ENCODE assay signal across 17 cellular contexts in genomic region chr5:123207321-123207645, GRCh38.
DNase-seq lines count a peak whose midpoint lies in the region; ATAC-seq and TF ChIP-seq lines count a peak whose summit lies in the region.
"Had no signal": no experiment of that assay in that cellular context is flagged by ENCODE, and none has a peak within 500 bp of the region (broad histone marks: within the 10 kb centered on the region; RNA-seq: fewer than 3 reads in every experiment).

No MANE protein-coding gene starts in this region.

- no peaks in the 10 kb centered on the region for H3K27me3 ChIP-seq in left ventricle myocardium inferior (ENCODE audit: low read depth)

- H3K4me3 Mint-ChIP-seq in chondrocyte (ENCODE audit: unreplicated experiment) (peak overlapping the region; percentile 49), mesothelial cell of epicardium (peak overlapping the region; percentile 41)
- H3K4me3 Mint-ChIP-seq: H9, IgD-negative memory B cell had no signal

- peaks cover 8% of the 10 kb centered on the region for H3K4me1 ChIP-seq in left ventricle myocardium inferior

- H3K9me3 Mint-ChIP-seq in chondrocyte (ENCODE audit: low read depth) (peaks cover 2% of the 10 kb centered on the region), mesothelial cell of epicardium (no peaks in the 10 kb centered on the region)
- H3K9me3 Mint-ChIP-seq: H9 had no signal

- H3K27me3 Mint-ChIP-seq in chondrocyte (ENCODE audit: low read depth) (no peaks in the 10 kb centered on the region), mesothelial cell of epicardium (ENCODE audit: low read depth) (no peaks in the 10 kb centered on the region)
- H3K27me3 Mint-ChIP-seq: IgD-negative memory B cell had no signal

- H3K36me3 ChIP-seq in left ventricle myocardium inferior = no peaks in the 10 kb centered on the region

- peak overlapping the region; percentile 95 for H3K27ac Mint-ChIP-seq in chondrocyte (ENCODE audit: unreplicated experiment)
- H3K27ac Mint-ChIP-seq in mesothelial cell of epicardium = peak overlapping the region; percentile 95
- H3K27ac Mint-ChIP-seq: H9, IgD-negative memory B cell had no signal

- no peaks in the 10 kb centered on the region for H3K9me3 ChIP-seq in left ventricle myocardium inferior (replicated peaks)

- peak; percentile 29 for ATAC-seq in left ventricle myocardium superior
- no peak for ATAC-seq in HG03460 (IDR thresholded peaks at IDR 0.05; ENCODE audit: unreplicated experiment)
- ATAC-seq in HG02884 (IDR thresholded peaks at IDR 0.05; ENCODE audit: unreplicated experiment) = no peak

- no peak overlapping the region for H3K4me3 ChIP-seq in left ventricle myocardium inferior

- H3K27ac ChIP-seq in left ventricle myocardium inferior (replicated peaks) = no peak overlapping the region
- H3K27ac ChIP-seq: C4-2B, RWPE1 had no signal

- H3K36me3 Mint-ChIP-seq in chondrocyte (ENCODE audit: low read depth) = no peaks in the 10 kb centered on the region
- no peaks in the 10 kb centered on the region for H3K36me3 Mint-ChIP-seq in mesothelial cell of epicardium
- H3K36me3 Mint-ChIP-seq: IgD-negative memory B cell had no signal

- intact Hi-C loops in left ventricle myocardium superior (cut with micrococcal nuclease) = no loop called here
- intact Hi-C loops in left ventricle myocardium inferior (cut with micrococcal nuclease) = no loop called here

- peaks cover 62% of the 10 kb centered on the region for H3K4me1 Mint-ChIP-seq in chondrocyte (ENCODE audit: low read depth)
- peaks cover 45% of the 10 kb centered on the region for H3K4me1 Mint-ChIP-seq in mesothelial cell of epicardium
- H3K4me1 Mint-ChIP-seq: IgD-negative memory B cell had no signal

- TF ChIP-seq CTCF in left ventricle myocardium inferior (IDR thresholded peaks at IDR 0.05; ENCODE audit: borderline replicate concordance) (no peak), chondrocyte (IDR thresholded peaks at IDR 0.05) (no peak), mesothelial cell of epicardium (IDR thresholded peaks at IDR 0.05; ENCODE audit: unreplicated experiment) (no peak)

- DNase-seq in left ventricle myocardium superior (no peak), left ventricle myocardium inferior (no peak), chondrocyte (ENCODE audit: low spot score) (no peak), mesothelial cell of epicardium (ENCODE audit: low spot score in 2 of 2, unreplicated experiment in 2 of 2) (no peak), cortex of kidney (lab: John Stamatoyannopoulos, UW) (no peak), middle frontal gyrus (ENCODE audit: extremely low spot score, low spot score) (no peak)
- DNase-seq: 8988T; H9; NCI-H1436 treated with DMSO at 0.1 percent for 48 hours; NCI-H2081; NCI-H526; NK-92 treated with Interleukin-12 subunit alpha and Interleukin-12 subunit beta, amount 100 ng/mL, for 24 hours had no signal
